33 cellular contexts compared by ENCODE assay signal in the genomic region with DNA sequence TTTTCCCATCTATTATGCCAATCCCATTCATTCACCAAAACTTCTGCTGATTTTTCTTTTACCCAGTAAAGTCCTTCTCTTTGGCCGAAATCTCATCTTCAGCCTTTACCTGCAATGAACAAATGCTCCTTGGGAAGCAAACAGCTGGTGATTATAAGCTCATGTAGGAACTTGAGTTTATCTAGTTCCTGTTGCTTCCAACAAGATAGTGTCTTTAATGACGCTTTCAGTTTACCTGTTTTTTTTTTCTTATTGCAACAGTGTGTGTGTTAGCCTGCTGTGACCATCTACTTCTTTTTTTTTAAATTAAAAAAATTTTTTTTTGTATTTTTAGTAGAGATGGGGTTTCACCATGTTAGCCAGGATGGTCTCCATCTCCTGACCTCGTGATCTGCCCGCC.
DNase-seq lines count a peak whose midpoint lies in the region; ATAC-seq, FAIRE-seq and TF ChIP-seq lines count a peak whose summit lies in the region.
"Had no signal": no experiment of that assay in that cellular context is flagged by ENCODE, and none has a peak within 500 bp of the region (broad histone marks: within the 10 kb centered on the region; RNA-seq: fewer than 3 reads in every experiment).

No MANE protein-coding gene starts in this region.

- no peak for ATAC-seq in central memory CD8-positive, alpha-beta T cell (replicated peaks; ENCODE audit: extremely low read depth, poor library complexity, severe bottlenecking)
- ATAC-seq in pancreas (peak; percentile 58 to 69 (median 66)), HG03342 (IDR thresholded peaks at IDR 0.05; ENCODE audit: unreplicated experiment) (no peak)
- ATAC-seq: A549; CD8-positive, alpha-beta T cell had no signal

- no peaks in the 10 kb centered on the region for H3K27me3 ChIP-seq in pancreas
- H3K27me3 ChIP-seq: BE2C; BLaER1; BLaER1 treated with 17β-estradiol and CSF1 and Interleukin-3, amounts not matched to agents 10 nM and 100 nM had no signal

- H3K27me3 Mint-ChIP-seq in central memory CD8-positive, alpha-beta T cell = peaks cover 18% of the 10 kb centered on the region
- H3K27me3 Mint-ChIP-seq: B cell; CD4-positive, alpha-beta T cell had no signal

- 58 to 62% methylated on average over 4 of the region's 4 CpGs for WGBS in pancreas, 2 donors

- DNase-seq in central memory CD8-positive, alpha-beta T cell (ENCODE audit: low spot score in 2 of 2) = no peak
- DNase-seq in pancreas = no peak
- no peak for DNase-seq in inferior parietal cortex (ENCODE audit: extremely low spot score)
- DNase-seq: 8988T; ACHN; AML-193; BE2C; C1 segment of cervical spinal cord; Caco-2; Calu3; CD4-positive, alpha-beta memory T cell; CD4-positive, alpha-beta T cell; CD4-positive, CD25-positive, alpha-beta regulatory T cell; CD8-positive, alpha-beta memory T cell; CD8-positive, alpha-beta T cell; COR-L47; DMS 273 treated with DMSO at 0.1 percent for 48 hours; DMS153; DMS53; DMS79; DMS79 treated with DMSO at 0.1 percent for 48 hours; DND-41; EL had no signal

- H3K36me3 Mint-ChIP-seq in central memory CD8-positive, alpha-beta T cell (ENCODE audit: insufficient read depth) = no peaks in the 10 kb centered on the region
- H3K36me3 Mint-ChIP-seq: CD4-positive, alpha-beta memory T cell; CD4-positive, CD25-positive, alpha-beta regulatory T cell; CD8-positive, alpha-beta T cell had no signal

- H3K36me3 ChIP-seq in pancreas = no peaks in the 10 kb centered on the region
- H3K36me3 ChIP-seq: BE2C; BLaER1; BLaER1 treated with 17β-estradiol and CSF1 and Interleukin-3, amounts not matched to agents 10 nM and 100 nM had no signal

- peak overlapping the region; percentile 68 for H3K27ac Mint-ChIP-seq in central memory CD8-positive, alpha-beta T cell (ENCODE audit: low read depth)
- H3K27ac Mint-ChIP-seq: B cell; CD14-positive monocyte; CD4-positive, alpha-beta memory T cell; CD4-positive, alpha-beta T cell; CD4-positive, CD25-positive, alpha-beta regulatory T cell; CD8-positive, alpha-beta memory T cell; CD8-positive, alpha-beta T cell had no signal

- no peaks in the 10 kb centered on the region for H3K4me1 Mint-ChIP-seq in central memory CD8-positive, alpha-beta T cell
- H3K4me1 Mint-ChIP-seq: CD4-positive, CD25-positive, alpha-beta regulatory T cell had no signal

- no peak for TF ChIP-seq CTCF in pancreas (IDR thresholded peaks at IDR 0.05)

- H3K9me3 Mint-ChIP-seq in central memory CD8-positive, alpha-beta T cell = no peaks in the 10 kb centered on the region

- no peak overlapping the region for H3K27ac ChIP-seq in pancreas
- H3K27ac ChIP-seq: 22Rv1; A549; BLaER1; BLaER1 treated with 17β-estradiol and CSF1 and Interleukin-3, amounts not matched to agents 10 nM and 100 nM; C4-2B had no signal

- no peaks in the 10 kb centered on the region for H3K9me3 ChIP-seq in pancreas
- H3K9me3 ChIP-seq: BE2C, BLaER1 had no signal

- intact Hi-C loops in pancreas (cut with DNase I) = no loop called here

- no peak for FAIRE-seq in pancreas (lab: Jason Lieb, UNC)
- FAIRE-seq: A204.1, A549, D721Med had no signal

- peaks cover 0 to 5% (median 0%) of the 10 kb centered on the region in 3 donors for H3K4me1 ChIP-seq in pancreas
- H3K4me1 ChIP-seq: A549, BE2C, BLaER1, Caco-2 had no signal

- no peak overlapping the region for H3K4me3 Mint-ChIP-seq in central memory CD8-positive, alpha-beta T cell
- H3K4me3 Mint-ChIP-seq: B cell; CD14-positive monocyte; CD4-positive, alpha-beta memory T cell; CD4-positive, alpha-beta T cell; CD4-positive, CD25-positive, alpha-beta regulatory T cell; CD8-positive, alpha-beta memory T cell; CD8-positive, alpha-beta T cell had no signal

- no peak overlapping the region for H3K4me3 ChIP-seq in pancreas
- H3K4me3 ChIP-seq: A549; BLaER1; BLaER1 treated with 17β-estradiol and CSF1 and Interleukin-3, amounts not matched to agents 10 nM and 100 nM had no signal

Comparison
In these comparisons a context has a peak if more than half of its experiments do, and no peak if none do; other contexts are left out.
1. ATAC-seq: peak in pancreas (4 of 4); none in central memory CD8-positive, alpha-beta T cell (single experiment) and HG03342 (single experiment).